In the genomic region with DNA sequence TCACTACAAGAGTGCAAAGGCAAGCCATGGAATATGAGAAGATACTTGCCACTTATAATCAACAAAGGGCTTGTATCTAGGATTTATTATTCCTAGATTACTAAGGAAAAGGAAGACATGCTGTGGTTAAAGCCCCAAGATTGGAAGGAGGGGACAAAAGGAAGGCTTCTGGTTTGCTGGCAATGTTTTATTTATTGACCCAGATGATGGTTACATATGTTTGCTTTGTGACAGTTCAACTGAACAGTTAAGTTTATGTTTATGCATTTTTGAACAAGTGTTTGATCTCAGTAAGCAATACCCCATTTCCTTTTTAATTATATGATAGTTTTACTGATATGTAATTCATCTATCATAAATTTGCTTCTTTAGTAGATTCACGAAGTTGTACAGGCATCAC, we compare ENCODE assay signal across 25 cellular contexts. TPM values are rescaled to one million over a fixed set of nuclear protein-coding genes. Genes with fewer than 3 reads are reported as not detected.
DNase-seq lines count a peak whose midpoint lies in the region; ATAC-seq, FAIRE-seq and TF ChIP-seq lines count a peak whose summit lies in the region.
"Had no signal": no experiment of that assay in that cellular context is flagged by ENCODE, and none has a peak within 500 bp of the region (broad histone marks: within the 10 kb centered on the region; RNA-seq: fewer than 3 reads in every experiment).

No MANE protein-coding gene starts in this region.

- TF ChIP-seq EP300 in HepG2 (IDR thresholded peaks at IDR 0.05; ENCODE audit: low read depth in 2 of 2, low read length in 2 of 2): no peak
- TF ChIP-seq EP300 in HepG2 (CRISPR knock-in tag; IDR thresholded peaks at IDR 0.05; ENCODE audit: borderline replicate concordance): no peak

- DNase-seq in right lobe of liver: no peak
- no peak for DNase-seq in HepG2 (ENCODE audit: low spot score)
- DNase-seq in PC-3: no peak
- no peak for DNase-seq in HPDE6-E6E7 (ENCODE audit: extremely low spot score)
- DNase-seq in NCI-H1436 treated with DMSO at 0.1 percent for 48 hours (lab: John Stamatoyannopoulos, UW): no peak
- DNase-seq: 8988T; ACHN; BE2C; C1 segment of cervical spinal cord; CD4-positive, alpha-beta memory T cell; CD4-positive, CD25-positive, alpha-beta regulatory T cell; CD8-positive, alpha-beta memory T cell; COR-L47; DMS 273 treated with DMSO at 0.1 percent for 48 hours; DMS153; DMS53; DMS79; DND-41; EL; GDM1 had no signal

- H2AFZ ChIP-seq in HepG2 (ENCODE audit: low read length) (no peak overlapping the region), PC-3 (ENCODE audit: low read length) (no peak overlapping the region)

- no peak overlapping the region for H3K4me2 ChIP-seq in HepG2 (ENCODE audit: low read depth, low read length)
- H3K4me2 ChIP-seq in PC-3 (ENCODE audit: low read length): no peak overlapping the region
- H3K4me2 ChIP-seq: BLaER1 had no signal

- in situ Hi-C loops in HepG2 (cut with HindIII; ENCODE audit: extremely low pct_ligation_motif_present, low pct_unique_long_range_greater_than_20kb): no loop called here

- peaks cover 0 to 20% (median 2%) of the 10 kb centered on the region in 4 donors for H3K4me1 ChIP-seq in right lobe of liver
- H3K4me1 ChIP-seq in HepG2 (ENCODE audit: insufficient read depth, low read length): no peaks in the 10 kb centered on the region
- H3K4me1 ChIP-seq in PC-3 (ENCODE audit: insufficient read depth, low read length): no peaks in the 10 kb centered on the region

- no peaks in the 10 kb centered on the region for H3K9me3 ChIP-seq in right lobe of liver
- H3K9me3 ChIP-seq in HepG2 (ENCODE audit: low read length): no peaks in the 10 kb centered on the region
- H3K9me3 ChIP-seq in PC-3 (ENCODE audit: low read length): no peaks in the 10 kb centered on the region
- H3K9me3 ChIP-seq: BE2C, BLaER1 had no signal

- CTCF ChIA-PET in HepG2 (lab: Yijun Ruan, JAX; ENCODE audit: low intra/inter-chr PET ratio, low total read pairs): no interaction called here
- CTCF ChIA-PET in PC-3 (lab: Charles Lee): no interaction called here

- ATAC-seq in right lobe of liver (peak in 3 of 4 donors; percentile 52 to 61 (median 60)), HepG2 (no peak), PC-3 (peak; percentile 48)
- ATAC-seq: GM12878 had no signal

- H3F3A ChIP-seq in PC-3 (ENCODE audit: low read length, unreplicated experiment): no peaks in the 10 kb centered on the region

- POLR2A ChIA-PET in HepG2 (lab: Yijun Ruan, JAX): no interaction called here
- POLR2A ChIA-PET in PC-3 (lab: Charles Lee; ENCODE audit: unreplicated experiment): no interaction called here

- 77% methylated on average over 1 of the region's 1 CpG for WGBS in right lobe of liver (ENCODE audit: insufficient coverage, low coverage, low lambda C conversion rate, missing lambda C conversion rate)
- WGBS in HepG2 (ENCODE audit: low lambda C conversion rate): 88% methylated on average over 1 of the region's 1 CpG

- no peaks in the 10 kb centered on the region for H3K36me3 ChIP-seq in right lobe of liver
- H3K36me3 ChIP-seq in HepG2 (replicated peaks in 1 of 2; ENCODE audit: control insufficient read depth in 1 of 2, insufficient read depth in 2 of 2, low read length in 2 of 2): no peaks in the 10 kb centered on the region
- no peaks in the 10 kb centered on the region for H3K36me3 ChIP-seq in PC-3 (ENCODE audit: low read depth, low read length)
- H3K36me3 ChIP-seq: BE2C had no signal

- no peak for TF ChIP-seq CTCF in right lobe of liver (IDR thresholded peaks at IDR 0.05)
- TF ChIP-seq CTCF in HepG2 (CRISPR knock-in tag; IDR thresholded peaks at IDR 0.05): no peak
- no peak for TF ChIP-seq CTCF in PC-3 (conservative IDR thresholded peaks at IDR 0.05; ENCODE audit: low read depth, low read length)

- BruUV-seq in HepG2 (replicated peaks; lab: Mats Ljungman, UMichigan) (no TSS peak), PC-3 (replicated peaks; lab: Mats Ljungman, UMichigan) (no TSS peak)

- H3K27me3 ChIP-seq in right lobe of liver (no peaks in the 10 kb centered on the region), HepG2 (ENCODE audit: control insufficient read depth in 1 of 2, insufficient read depth in 2 of 2, low read length in 2 of 2) (no peaks in the 10 kb centered on the region), PC-3 (ENCODE audit: low read length) (no peaks in the 10 kb centered on the region)
- H3K27me3 ChIP-seq: BE2C, BLaER1 had no signal

- no peaks in the 10 kb centered on the region for H3K79me2 ChIP-seq in HepG2 (ENCODE audit: insufficient read depth, low read length)
- H3K79me2 ChIP-seq in PC-3 (ENCODE audit: low read length): no peaks in the 10 kb centered on the region

- TF ChIP-seq RAD21 in HepG2 (CRISPR knock-in tag; IDR thresholded peaks at IDR 0.05): no peak

- H3K4me3 ChIP-seq in right lobe of liver (no peak overlapping the region), HepG2 (replicated peaks in 1 of 3; ENCODE audit: insufficient read depth in 1 of 3, low read depth in 2 of 3, low read length in 3 of 3) (no peak overlapping the region), PC-3 (ENCODE audit: low read length) (no peak overlapping the region)
- H3K4me3 ChIP-seq: BLaER1, GM12878 had no signal

- intact Hi-C loops in right lobe of liver (cut with DNase I): no loop called here
- intact Hi-C loops in HepG2 (cut with micrococcal nuclease; ENCODE audit: unreplicated experiment): no loop called here
- intact Hi-C loops in PC-3 (cut with micrococcal nuclease): loop anchor here (10.0 kb wide), 1 partner anchor 303 kb away; no protein-coding TSS in a partner anchor

- TF ChIP-seq POLR2A in right lobe of liver (IDR thresholded peaks at IDR 0.05): no peak
- TF ChIP-seq POLR2A in HepG2 (IDR thresholded peaks at IDR 0.05; ENCODE audit: insufficient read depth in 1 of 2, low read depth in 2 of 2, low read length in 2 of 2): no peak

- H3K9me2 ChIP-seq in PC-3 (replicated peaks; ENCODE audit: low read length): no peaks in the 10 kb centered on the region

- H3K9ac ChIP-seq in HepG2 (ENCODE audit: insufficient read depth, low read depth, low read length) (no peak overlapping the region), PC-3 (ENCODE audit: low read length) (no peak overlapping the region)
- H3K9ac ChIP-seq: BLaER1 had no signal

- no peak for FAIRE-seq in HepG2 (lab: Jason Lieb, UNC)
- FAIRE-seq: A204.1, GM12878, GM12892, GM18507 had no signal

- peak overlapping the region in 1 of 3 donors; percentile 50 for H3K27ac ChIP-seq in right lobe of liver
- H3K27ac ChIP-seq in HepG2 (ENCODE audit: extremely low read length, insufficient read depth, low read length): no peak overlapping the region
- H3K27ac ChIP-seq in PC-3 (ENCODE audit: low read length): no peak overlapping the region
- H3K27ac ChIP-seq: BLaER1 had no signal

- no peaks in the 10 kb centered on the region for H4K20me1 ChIP-seq in HepG2 (ENCODE audit: insufficient read depth, low read length)
- no peaks in the 10 kb centered on the region for H4K20me1 ChIP-seq in PC-3 (ENCODE audit: low read length)
- H4K20me1 ChIP-seq: BLaER1 had no signal

TF ChIP-seq in HepG2, 621 proteins besides CTCF, POLR2A, EP300 and RAD21 (continues in another document):
- TF ChIP-seq RBM22 (optimal IDR thresholded peaks at IDR 0.05; ENCODE audit: low read length) (no peak), MAFF (IDR thresholded peaks at IDR 0.05; ENCODE audit: low read depth, low read length) (no peak), PCBP2 (optimal IDR thresholded peaks at IDR 0.05; ENCODE audit: low read depth, low read length, poor library complexity, severe bottlenecking) (no peak), NFE2L1 (CRISPR knock-in tag; IDR thresholded peaks at IDR 0.05; ENCODE audit: borderline replicate concordance) (no peak), ZNF17 (CRISPR knock-in tag; IDR thresholded peaks at IDR 0.05) (no peak), FOXC1 (CRISPR knock-in tag; IDR thresholded peaks at IDR 0.05; ENCODE audit: borderline replicate concordance) (no peak), ZNF12 (CRISPR knock-in tag; IDR thresholded peaks at IDR 0.05) (no peak), KLF9 (CRISPR knock-in tag; IDR thresholded peaks at IDR 0.05; ENCODE audit: low read depth) (no peak), DNMT3B (CRISPR knock-in tag; conservative IDR thresholded peaks at IDR 0.05) (no peak), ZNF468 (CRISPR knock-in tag; IDR thresholded peaks at IDR 0.05) (no peak), KDM6A (CRISPR knock-in tag; IDR thresholded peaks at IDR 0.05; ENCODE audit: low read depth) (no peak)
- TF ChIP-seq, protein P1, sequence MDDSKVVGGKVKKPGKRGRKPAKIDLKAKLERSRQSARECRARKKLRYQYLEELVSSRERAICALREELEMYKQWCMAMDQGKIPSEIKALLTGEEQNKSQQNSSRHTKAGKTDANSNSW (CRISPR knock-in tag; IDR thresholded peaks at IDR 0.05; ENCODE audit: borderline replicate concordance): no peak

RNA-seq across cellular contexts. Expression of a gene that starts 40.3 kb away (rescaled TPM):
- 10 to 100 TPM in 1 of 6 experiments, 1 to 10 TPM in 5; 2.2 to 10.1 (median 5.4) TPM for total RNA-seq in right lobe of liver
- total RNA-seq in HepG2 (2016; rRNA removed; fragmentation: Illumina TruSeq; extraction: Trizol): 9.0 and 10.8 TPM in 2 replicates
- 5.3 and 6.2 TPM in 2 replicates for total RNA-seq in HepG2 (2016; cell fraction: cytosol; rRNA removed; fragmentation: Illumina TruSeq; extraction: Trizol; ENCODE audit: low read depth)
- total RNA-seq in HepG2 (2016; cell fraction: insoluble cytoplasmic fraction; rRNA removed; fragmentation: Illumina TruSeq; extraction: Trizol): 8.1 and 8.9 TPM in 2 replicates
- total RNA-seq in HepG2 (2016; cell fraction: membrane; rRNA removed; fragmentation: Illumina TruSeq; extraction: Trizol): 12.5 and 15.3 TPM in 2 replicates
- total RNA-seq in HepG2 (2016; cell fraction: nucleus; rRNA removed; fragmentation: Illumina TruSeq; extraction: Trizol): 7.2 and 9.0 TPM in 2 replicates
- polyA plus RNA-seq in HepG2 (2011; rRNA removed): 2.4 and 2.7 TPM in 2 replicates
- polyA plus RNA-seq in HepG2 (2011; cell fraction: cytosol; rRNA removed): 1.4 and 1.9 TPM in 2 replicates
- polyA plus RNA-seq in HepG2 (2011; cell fraction: nucleus; rRNA removed): 1.7 and 2.8 TPM in 2 replicates
- polyA plus RNA-seq in HepG2 (2012): 5.4 and 6.3 TPM in 2 replicates
- 10.5 and 11.5 TPM in 2 replicates for polyA plus RNA-seq in HepG2 (2016; cell fraction: cytosol; fragmentation: Illumina TruSeq; extraction: Trizol; ENCODE audit: low read depth)
- 10.0 and 11.9 TPM in 2 replicates for polyA plus RNA-seq in HepG2 (2016; cell fraction: insoluble cytoplasmic fraction; fragmentation: Illumina TruSeq; extraction: Trizol; ENCODE audit: low read depth)
- polyA plus RNA-seq in HepG2 (2016; cell fraction: membrane; fragmentation: Illumina TruSeq; extraction: Trizol; ENCODE audit: low read depth): 14.2 and 15.4 TPM in 2 replicates
- 6.8 and 11.4 TPM in 2 replicates for polyA plus RNA-seq in HepG2 (2016; cell fraction: nucleus; fragmentation: Illumina TruSeq; extraction: Trizol; ENCODE audit: insufficient read depth, low read depth)
- polyA minus RNA-seq in HepG2 (2011; rRNA and poly(A)+ RNA removed; ENCODE audit: low replicate concordance): 3.2 and 6.0 TPM in 2 replicates
- 0.97 and 1.7 TPM in 2 replicates for polyA minus RNA-seq in HepG2 (2011; cell fraction: cytosol; rRNA and poly(A)+ RNA removed)
- polyA minus RNA-seq in HepG2 (2011; cell fraction: nucleus; rRNA and poly(A)+ RNA removed): 7.8 and 8.4 TPM in 2 replicates
- 3.7 and 17.6 TPM in 2 replicates for total RNA-seq in PC-3 (2014; rRNA removed)
